8 cellular contexts compared by ENCODE assay signal in the genomic region with DNA sequence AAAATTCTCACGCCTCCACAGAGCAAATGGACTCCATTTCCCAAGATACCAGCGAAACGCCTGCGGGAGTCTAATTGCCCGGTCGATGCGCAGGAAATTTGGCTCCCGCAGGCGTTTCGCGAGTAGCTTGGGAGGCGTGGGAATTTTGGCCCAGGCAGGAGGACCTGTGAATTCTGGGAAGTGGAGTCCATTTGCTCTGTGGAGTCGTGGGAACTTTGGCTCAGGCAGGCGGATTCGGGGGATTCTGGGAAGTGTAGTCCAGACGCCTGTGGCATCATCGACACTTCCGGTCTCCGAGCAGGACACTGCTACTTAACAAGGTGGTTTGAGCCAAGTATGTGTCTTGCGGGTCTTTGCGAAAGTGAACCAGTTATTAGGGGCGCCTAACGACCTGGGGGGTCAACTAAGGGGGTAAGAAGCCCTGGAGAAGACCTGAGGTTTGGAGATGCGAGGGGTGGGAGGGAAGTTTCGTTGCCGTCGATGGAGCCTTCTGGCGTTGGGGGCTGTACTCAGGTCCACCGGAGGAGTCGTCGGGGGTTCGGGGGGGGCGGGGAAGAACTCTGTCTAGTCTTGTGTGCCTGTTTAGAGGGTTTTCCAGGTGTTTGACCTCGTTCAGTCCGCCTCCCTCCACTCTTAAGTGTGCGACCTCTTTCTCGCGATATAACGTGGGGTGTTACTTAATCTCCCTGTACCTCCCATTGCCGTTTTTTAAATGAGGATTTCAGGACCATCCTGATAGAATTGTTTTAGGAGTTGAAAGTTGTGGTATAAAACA. TPM values are rescaled to one million over a fixed set of nuclear protein-coding genes. Genes with fewer than 3 reads are reported as not detected.
A peak's percentile ranks its signal among the peaks of the same experiment; 100 is the strongest.
DNase-seq lines count a peak whose midpoint lies in the region; ATAC-seq and TF ChIP-seq lines count a peak whose summit lies in the region.

Gene ZNF155, plus strand, starts transcription at position 277 of the 775 bp plus-strand sequence. CDS start 4,356 bp downstream, outside the sequence.

- no peaks in the 10 kb centered on the region for H4K20me1 ChIP-seq in Loucy (ENCODE audit: insufficient read depth, low read length, poor library complexity, severe bottlenecking)
- H4K20me1 ChIP-seq in neural progenitor cell (ENCODE audit: low read depth): no peaks in the 10 kb centered on the region

- peak within 1 kb of the TSS; percentile 85 for H2AFZ ChIP-seq in Loucy (ENCODE audit: low read length)
- peak within 1 kb of the TSS; percentile 90 for H2AFZ ChIP-seq in neural progenitor cell (replicated peaks)

- H3K27ac ChIP-seq in SJCRH30 (peak within 1 kb of the TSS; percentile 25; the same call in 1 of the 2 replicates), gastroesophageal sphincter (peak within 1 kb of the TSS; percentile 64 to 87 (median 82)), neural progenitor cell (no peak within 1 kb of the TSS)

- H3K36me3 Mint-ChIP-seq in Calu3 (ENCODE audit: insufficient read depth, unreplicated experiment) (peaks cover 11% of the 10 kb centered on the region), neural progenitor cell (peaks cover 11% of the 10 kb centered on the region)
- peaks cover 17% of the 10 kb centered on the region for H3K36me3 Mint-ChIP-seq in activated naive CD4-positive, alpha-beta T cell treated with anti-CD3 and anti-CD28 coated beads for 36 hours (ENCODE audit: low read depth)

- H3K9me3 ChIP-seq in Loucy (ENCODE audit: insufficient read depth, low read depth, low read length) (no peaks in the 10 kb centered on the region), SJCRH30 (replicated peaks) (no peaks in the 10 kb centered on the region), gastroesophageal sphincter (peaks cover 0 to 36% (median 5%) of the 10 kb centered on the region in 3 donors), neural progenitor cell (ENCODE audit: low read depth) (no peaks in the 10 kb centered on the region)

- ATAC-seq in GM21723 (IDR thresholded peaks at IDR 0.05; ENCODE audit: unreplicated experiment): peak; percentile 84
- ATAC-seq in gastroesophageal sphincter: peak; percentile 100
- ATAC-seq in stimulated activated naive CD8-positive, alpha-beta T cell treated with anti-CD3 and anti-CD28 coated beads, Interleukin-15, amount 100 ng/mL, for 72 hours: peak; percentile 95

- no peaks in the 10 kb centered on the region; the same call in 1 of the 2 replicates for H3K79me2 ChIP-seq in Loucy (ENCODE audit: insufficient read depth, low read length)
- peaks cover 5% of the 10 kb centered on the region for H3K79me2 ChIP-seq in neural progenitor cell (ENCODE audit: low read depth)

- CTCF ChIA-PET in Calu3 (lab: Charles Lee): no interaction called here
- CTCF ChIA-PET in activated naive CD4-positive, alpha-beta T cell treated with anti-CD3 and anti-CD28 coated beads for 36 hours (lab: Charles Lee): interaction anchor here (0.6 kb wide), 1 partner anchor 19 kb away, joined by 3 read pairs; the partner anchor contains the start of gene ZNF230

- H3K9ac ChIP-seq in Loucy (ENCODE audit: low read depth, low read length, poor library complexity, severe bottlenecking) (peak within 1 kb of the TSS; percentile 74), neural progenitor cell (peak within 1 kb of the TSS; percentile 37)

- BruUV-seq in Calu3 (replicated peaks; lab: Mats Ljungman, UMichigan): no TSS peak

- TF ChIP-seq CTCF in Calu3 (IDR thresholded peaks at IDR 0.05; ENCODE audit: unreplicated experiment) (no peak), Loucy (conservative IDR thresholded peaks at IDR 0.05; ENCODE audit: low read length) (no peak), gastroesophageal sphincter (IDR thresholded peaks at IDR 0.05) (no peak), neural progenitor cell (IDR thresholded peaks at IDR 0.05) (no peak)

- H3K27me3 ChIP-seq in Loucy (ENCODE audit: insufficient read depth, low read length, poor library complexity, severe bottlenecking) (no peaks in the 10 kb centered on the region), SJCRH30 (no peaks in the 10 kb centered on the region), gastroesophageal sphincter (no peaks in the 10 kb centered on the region), neural progenitor cell (no peaks in the 10 kb centered on the region)

- H3K27me3 Mint-ChIP-seq in Calu3 (ENCODE audit: unreplicated experiment): no peaks in the 10 kb centered on the region
- H3K27me3 Mint-ChIP-seq in activated naive CD4-positive, alpha-beta T cell treated with anti-CD3 and anti-CD28 coated beads for 36 hours (ENCODE audit: low read depth): no peaks in the 10 kb centered on the region
- peaks cover 5% of the 10 kb centered on the region for H3K27me3 Mint-ChIP-seq in neural progenitor cell (ENCODE audit: insufficient read depth, low read depth)
- H3K27me3 Mint-ChIP-seq in stimulated activated naive CD8-positive, alpha-beta T cell treated with anti-CD3 and anti-CD28 coated beads, Interleukin-15, amount 100 ng/mL, for 72 hours: no peaks in the 10 kb centered on the region

- H3K36me3 ChIP-seq in Loucy (ENCODE audit: insufficient read depth, low read length): no peaks in the 10 kb centered on the region
- H3K36me3 ChIP-seq in SJCRH30: no peaks in the 10 kb centered on the region; the same call in 1 of the 2 replicates
- H3K36me3 ChIP-seq in gastroesophageal sphincter: peaks cover 1 to 14% of the 10 kb centered on the region in 2 donors
- H3K36me3 ChIP-seq in neural progenitor cell: no peaks in the 10 kb centered on the region

- H3K4me1 Mint-ChIP-seq in Calu3 (ENCODE audit: low read depth, unreplicated experiment) (no peaks in the 10 kb centered on the region), neural progenitor cell (no peaks in the 10 kb centered on the region)
- peaks cover 8% of the 10 kb centered on the region for H3K4me1 Mint-ChIP-seq in activated naive CD4-positive, alpha-beta T cell treated with anti-CD3 and anti-CD28 coated beads for 36 hours (ENCODE audit: low read depth)
- H3K4me1 Mint-ChIP-seq in stimulated activated naive CD8-positive, alpha-beta T cell treated with anti-CD3 and anti-CD28 coated beads, Interleukin-15, amount 100 ng/mL, for 72 hours: peaks cover 15% of the 10 kb centered on the region

- H3K9me3 Mint-ChIP-seq in Calu3 (ENCODE audit: low read depth, unreplicated experiment) (peaks cover 12% of the 10 kb centered on the region), neural progenitor cell (peaks cover 26% of the 10 kb centered on the region)
- no peaks in the 10 kb centered on the region for H3K9me3 Mint-ChIP-seq in activated naive CD4-positive, alpha-beta T cell treated with anti-CD3 and anti-CD28 coated beads for 36 hours
- peaks cover 14 to 28% of the 10 kb centered on the region in 2 donors for H3K9me3 Mint-ChIP-seq in stimulated activated naive CD8-positive, alpha-beta T cell treated with anti-CD3 and anti-CD28 coated beads, Interleukin-15, amount 100 ng/mL, for 72 hours

- TF ChIP-seq POLR2A in gastroesophageal sphincter (IDR thresholded peaks at IDR 0.05): no peak

- H3K4me2 ChIP-seq in Loucy (ENCODE audit: low read depth, low read length, poor library complexity, severe bottlenecking) (peak within 1 kb of the TSS; percentile 85), neural progenitor cell (peak within 1 kb of the TSS; percentile 83)

- H3K4me1 ChIP-seq in Loucy (ENCODE audit: insufficient read depth, low read length, poor library complexity, severe bottlenecking) (peaks cover 5% of the 10 kb centered on the region), SJCRH30 (0 out of 2 replicates have a peak, but pooled peaks cover 2% of the 10 kb centered on the region), gastroesophageal sphincter (peaks cover 0 to 17% (median 0%) of the 10 kb centered on the region in 3 donors), neural progenitor cell (no peaks in the 10 kb centered on the region)

- intact Hi-C loops in Calu3 (cut with micrococcal nuclease; ENCODE audit: unreplicated experiment): no loop called here
- intact Hi-C loops in activated naive CD4-positive, alpha-beta T cell treated with anti-CD3 and anti-CD28 coated beads for 36 hours (cut with micrococcal nuclease): loop anchor here (1.0 kb wide), 4 partner anchors 18 to 111 kb away; partner anchors contain the start of genes ZNF222, ZNF230 and ZNF45

- H3K27ac Mint-ChIP-seq in Calu3 (ENCODE audit: unreplicated experiment): peak within 1 kb of the TSS; percentile 77
- H3K27ac Mint-ChIP-seq in activated naive CD4-positive, alpha-beta T cell treated with anti-CD3 and anti-CD28 coated beads for 36 hours: peak within 1 kb of the TSS; percentile 91
- no peak within 1 kb of the TSS for H3K27ac Mint-ChIP-seq in neural progenitor cell
- peak within 1 kb of the TSS; percentile 99 for H3K27ac Mint-ChIP-seq in stimulated activated naive CD8-positive, alpha-beta T cell treated with anti-CD3 and anti-CD28 coated beads, Interleukin-15, amount 100 ng/mL, for 72 hours

- H3F3A ChIP-seq in Loucy (ENCODE audit: low read depth) (no peaks in the 10 kb centered on the region), neural progenitor cell (ENCODE audit: low read depth) (no peaks in the 10 kb centered on the region)

- no peaks in the 10 kb centered on the region for H3K9me2 ChIP-seq in Loucy (replicated peaks; ENCODE audit: low read depth, low read length)

- no peak for TF ChIP-seq EP300 in gastroesophageal sphincter (IDR thresholded peaks at IDR 0.05)

- WGBS in gastroesophageal sphincter (ENCODE audit: low coverage in 1 of 2), 2 donors: 0 to 1% methylated on average over 24 to 31 of the region's 40 CpGs

- H3K4me3 ChIP-seq in Loucy (ENCODE audit: low read length, poor library complexity, severe bottlenecking) (peak within 1 kb of the TSS; percentile 87), SJCRH30 (peak within 1 kb of the TSS; percentile 77), gastroesophageal sphincter (peak within 1 kb of the TSS; percentile 73 to 91), neural progenitor cell (peak within 1 kb of the TSS; percentile 62)

- DNase-seq in Calu3: peak; percentile 85
- DNase-seq in SJCRH30: peak; percentile 96 to 98
- peak; percentile 83 for DNase-seq in activated naive CD4-positive, alpha-beta T cell treated with anti-CD3 and anti-CD28 coated beads for 36 hours
- peak; percentile 95 for DNase-seq in neural progenitor cell (ENCODE audit: low spot score)
- peak; percentile 66 to 69 for DNase-seq in stimulated activated naive CD8-positive, alpha-beta T cell treated with anti-CD3 and anti-CD28 coated beads, Interleukin-15, amount 100 ng/mL, for 72 hours

- H3K4me3 Mint-ChIP-seq in Calu3 (ENCODE audit: low read depth, unreplicated experiment) (peak within 1 kb of the TSS; percentile 83), neural progenitor cell (peak within 1 kb of the TSS; percentile 92)
- H3K4me3 Mint-ChIP-seq in activated naive CD4-positive, alpha-beta T cell treated with anti-CD3 and anti-CD28 coated beads for 36 hours: peak within 1 kb of the TSS; percentile 98
- H3K4me3 Mint-ChIP-seq in stimulated activated naive CD8-positive, alpha-beta T cell treated with anti-CD3 and anti-CD28 coated beads, Interleukin-15, amount 100 ng/mL, for 72 hours: peak within 1 kb of the TSS; percentile 94 to 98

RNA-seq across cellular contexts. Expression of gene ZNF155, which starts in this region (rescaled TPM):
- total RNA-seq in Calu3 (2022) (6.8 and 6.9 TPM in 2 replicates), gastroesophageal sphincter (1 to 10 TPM; 6.2 to 6.9 (median 6.4) TPM), neural progenitor cell (ENCODE audit: low replicate concordance) (13.5 and 20.2 TPM in 2 replicates)
- 6.8 and 8.1 TPM in 2 replicates for total RNA-seq in SJCRH30 (2014; rRNA removed; shearing (Covaris generic))
- total RNA-seq in activated naive CD4-positive, alpha-beta T cell treated with anti-CD3 and anti-CD28 coated beads for 36 hours: 1 to 10 TPM; 2.9 to 3.1 TPM
